10 cellular contexts compared by ENCODE assay signal in genomic region chr9:108885643-108886348, GRCh38. TPM values are rescaled to one million over a fixed set of nuclear protein-coding genes. Genes with fewer than 3 reads are reported as not detected.
DNase-seq lines count a peak whose midpoint lies in the region; ATAC-seq and TF ChIP-seq lines count a peak whose summit lies in the region.
"Had no signal": no experiment of that assay in that cellular context is flagged by ENCODE, and none has a peak within 500 bp of the region (broad histone marks: within the 10 kb centered on the region; RNA-seq: fewer than 3 reads in every experiment).

No MANE protein-coding gene starts in this region.

- H3K4me1 Mint-ChIP-seq in activated naive CD8-positive, alpha-beta T cell treated with anti-CD3 and anti-CD28 coated beads for 36 hours: peaks cover 24% of the 10 kb centered on the region

- H3K27me3 Mint-ChIP-seq in activated naive CD8-positive, alpha-beta T cell treated with anti-CD3 and anti-CD28 coated beads for 36 hours: no peaks in the 10 kb centered on the region
- H3K27me3 Mint-ChIP-seq: naive thymus-derived CD4-positive, alpha-beta T cell had no signal

- peak overlapping the region; percentile 81 for H3K27ac Mint-ChIP-seq in activated naive CD8-positive, alpha-beta T cell treated with anti-CD3 and anti-CD28 coated beads for 36 hours

- peak overlapping the region; percentile 26 for H3K4me3 Mint-ChIP-seq in activated naive CD8-positive, alpha-beta T cell treated with anti-CD3 and anti-CD28 coated beads for 36 hours
- H3K4me3 Mint-ChIP-seq: naive thymus-derived CD4-positive, alpha-beta T cell had no signal

- H3K36me3 Mint-ChIP-seq in activated naive CD8-positive, alpha-beta T cell treated with anti-CD3 and anti-CD28 coated beads for 36 hours: peaks cover 42% of the 10 kb centered on the region

- ATAC-seq in GM19455 (IDR thresholded peaks at IDR 0.05; ENCODE audit: unreplicated experiment): peak; percentile 99
- peak; percentile 99 for ATAC-seq in HG03432 (IDR thresholded peaks at IDR 0.05; ENCODE audit: unreplicated experiment)
- peak; percentile 86 for ATAC-seq in mucosa of descending colon
- ATAC-seq: naive thymus-derived CD4-positive, alpha-beta T cell had no signal

- peaks cover 2% of the 10 kb centered on the region for H3K9me3 Mint-ChIP-seq in activated naive CD8-positive, alpha-beta T cell treated with anti-CD3 and anti-CD28 coated beads for 36 hours
- H3K9me3 Mint-ChIP-seq: naive thymus-derived CD4-positive, alpha-beta T cell had no signal

- DNase-seq in DMS53 treated with DMSO at 0.1 percent for 48 hours (lab: John Stamatoyannopoulos, UW; ENCODE audit: unreplicated experiment) (peak; percentile 89), NCI-H69 (lab: John Stamatoyannopoulos, UW) (peak; percentile 97), mucosa of descending colon (peak in 1 of 3 donors; percentile 28), pons (ENCODE audit: low spot score) (no peak), NCI-H1694 (lab: John Stamatoyannopoulos, UW) (no peak)
- peak; percentile 72 for DNase-seq in activated naive CD8-positive, alpha-beta T cell treated with anti-CD3 and anti-CD28 coated beads for 36 hours

- no peak overlapping the region for H3K4me3 ChIP-seq in mucosa of descending colon

- intact Hi-C loops in mucosa of descending colon (cut with DNase I, micrococcal nuclease): no loop called here

- H3K4me1 ChIP-seq in mucosa of descending colon (ENCODE audit: low read depth): no peaks in the 10 kb centered on the region

- peaks cover 2% of the 10 kb centered on the region for H3K36me3 ChIP-seq in mucosa of descending colon (ENCODE audit: low read depth)

- no peaks in the 10 kb centered on the region for H3K9me3 ChIP-seq in mucosa of descending colon

- no peak for TF ChIP-seq CTCF in mucosa of descending colon (IDR thresholded peaks at IDR 0.05)

RNA-seq across cellular contexts. Expression of gene ACTL7A, which starts 23.7 kb away (rescaled TPM):
- total RNA-seq in activated naive CD8-positive, alpha-beta T cell treated with anti-CD3 and anti-CD28 coated beads for 36 hours: not detected
- not detected for total RNA-seq in mucosa of descending colon
- total RNA-seq: naive thymus-derived CD4-positive, alpha-beta T cell; NCI-H460 had no signal

RNA-seq across cellular contexts. Expression of gene ACTL7B, which starts 30.0 kb away (rescaled TPM):
- not detected for total RNA-seq in activated naive CD8-positive, alpha-beta T cell treated with anti-CD3 and anti-CD28 coated beads for 36 hours
- total RNA-seq in mucosa of descending colon: not detected
- total RNA-seq: NCI-H460 had no signal

RNA-seq across cellular contexts. Expression of gene ELP1, which starts 48.1 kb away (rescaled TPM):
- total RNA-seq in activated naive CD8-positive, alpha-beta T cell treated with anti-CD3 and anti-CD28 coated beads for 36 hours: 10 to 100 TPM; 32.3 to 37.6 TPM
- total RNA-seq in mucosa of descending colon: 10 to 100 TPM; 14.3 to 18.7 (median 16.7) TPM

RNA-seq across cellular contexts. Expression of gene ABITRAM, which starts 48.4 kb away (rescaled TPM):
- 10 to 100 TPM; 12.3 to 12.5 TPM for total RNA-seq in activated naive CD8-positive, alpha-beta T cell treated with anti-CD3 and anti-CD28 coated beads for 36 hours
- total RNA-seq in mucosa of descending colon: 10 to 100 TPM; 13.2 to 16.8 (median 15.2) TPM

Comparison
In these comparisons a context has a peak if more than half of its experiments do, and no peak if none do; other contexts are left out.
1. DNase-seq: peak in DMS53 treated with DMSO at 0.1 percent for 48 hours (single experiment), NCI-H69 (single experiment) and activated naive CD8-positive, alpha-beta T cell treated with anti-CD3 and anti-CD28 coated beads for 36 hours (single experiment); none in pons (single experiment) and NCI-H1694 (single experiment).
2. Peak in every context shown above with its lines, with median percentiles within 50 percentile points of each other: ATAC-seq.